In genomic region chr10:102627446-102628293, GRCh38 we compare ENCODE assay signal across 1 cellular context.
A peak's percentile ranks its signal among the peaks of the same experiment; 100 is the strongest.
TF ChIP-seq lines count a peak whose summit lies in the region.

No MANE protein-coding gene starts in this region.

TF ChIP-seq in HepG2, 621 proteins besides CTCF, POLR2A, EP300 and RAD21 (continued from another document and continues in another):
- TF ChIP-seq PATZ1 (CRISPR knock-in tag; IDR thresholded peaks at IDR 0.05) (peak; percentile 45; the same call in 1 of the 2 replicates), MED1 (CRISPR knock-in tag; IDR thresholded peaks at IDR 0.05) (0 out of 2 replicates have a peak, but pooled peaks have one; percentile 20), BCL6 (CRISPR knock-in tag; IDR thresholded peaks at IDR 0.05) (peak; percentile 13; the same call in 1 of the 2 replicates), ARNT2 (CRISPR knock-in tag; IDR thresholded peaks at IDR 0.05; ENCODE audit: low read depth) (0 out of 2 replicates have a peak, but pooled peaks have one; percentile 24), JUNB (CRISPR knock-in tag; IDR thresholded peaks at IDR 0.05; ENCODE audit: borderline replicate concordance) (no peak), RXRA (CRISPR knock-in tag; IDR thresholded peaks at IDR 0.05) (peak; percentile 84), ZNF674 (CRISPR knock-in tag; IDR thresholded peaks at IDR 0.05; ENCODE audit: low read depth) (no peak), ZNF281 (CRISPR knock-in tag; IDR thresholded peaks at IDR 0.05; ENCODE audit: borderline replicate concordance) (peak; percentile 97), PCBP1 (IDR thresholded peaks at IDR 0.05; ENCODE audit: borderline replicate concordance, low read depth, low read length) (0 out of 2 replicates have a peak, but pooled peaks have one; percentile 27), HMG20B (CRISPR knock-in tag; conservative IDR thresholded peaks at IDR 0.05) (0 out of 2 replicates have a peak, but pooled peaks have one; percentile 23), GATAD2A (CRISPR knock-in tag; IDR thresholded peaks at IDR 0.05) (peak; percentile 61), ZNF253 (CRISPR knock-in tag; IDR thresholded peaks at IDR 0.05; ENCODE audit: borderline replicate concordance) (0 out of 2 replicates have a peak, but pooled peaks have one; percentile 31), ZNF788 (CRISPR knock-in tag; IDR thresholded peaks at IDR 0.05; ENCODE audit: borderline replicate concordance) (0 out of 2 replicates have a peak, but pooled peaks have one; percentile 28), ZBTB26 (CRISPR knock-in tag; IDR thresholded peaks at IDR 0.05; ENCODE audit: borderline replicate concordance) (no peak), ZBTB37 (CRISPR knock-in tag; IDR thresholded peaks at IDR 0.05) (0 out of 2 replicates have a peak, but pooled peaks have one; percentile 11), NR0B2 (CRISPR knock-in tag; IDR thresholded peaks at IDR 0.05) (0 out of 2 replicates have a peak, but pooled peaks have one; percentile 30), YEATS2 (CRISPR knock-in tag; IDR thresholded peaks at IDR 0.05; ENCODE audit: borderline replicate concordance) (peak; percentile 39; the same call in 1 of the 2 replicates), NCOA2 (CRISPR knock-in tag; IDR thresholded peaks at IDR 0.05) (peak; percentile 53; the same call in 1 of the 2 replicates), MXD1 (CRISPR knock-in tag; IDR thresholded peaks at IDR 0.05) (0 out of 2 replicates have a peak, but pooled peaks have one; percentile 24), ZSCAN31 (CRISPR knock-in tag; IDR thresholded peaks at IDR 0.05; ENCODE audit: low read depth) (no peak), ATF2 (CRISPR knock-in tag; IDR thresholded peaks at IDR 0.05) (peak; percentile 65; the same call in 1 of the 2 replicates), RELA (CRISPR knock-in tag; IDR thresholded peaks at IDR 0.05) (peak; percentile 100), ZGPAT (CRISPR knock-in tag; IDR thresholded peaks at IDR 0.05) (peak; percentile 57; the same call in 1 of the 2 replicates), ZNF143 (CRISPR knock-in tag; IDR thresholded peaks at IDR 0.05) (peak; percentile 56; the same call in 1 of the 2 replicates), THAP11 (CRISPR knock-in tag; IDR thresholded peaks at IDR 0.05) (peak; percentile 40), PAXIP1 (CRISPR knock-in tag; conservative IDR thresholded peaks at IDR 0.05) (peak; percentile 42; the same call in 1 of the 2 replicates), PITX1 (CRISPR knock-in tag; IDR thresholded peaks at IDR 0.05) (peak; percentile 23; the same call in 1 of the 2 replicates), POGK (CRISPR knock-in tag; conservative IDR thresholded peaks at IDR 0.05) (0 out of 2 replicates have a peak, but pooled peaks have one; percentile 39), NR2F6 (IDR thresholded peaks at IDR 0.05) (no peak), NR2F6 (CRISPR knock-in tag; IDR thresholded peaks at IDR 0.05) (0 out of 2 replicates have a peak, but pooled peaks have one; percentile 18), TAF1 (CRISPR knock-in tag; IDR thresholded peaks at IDR 0.05) (peak; percentile 29; the same call in 1 of the 2 replicates), RXRB (CRISPR knock-in tag; IDR thresholded peaks at IDR 0.05; ENCODE audit: borderline replicate concordance) (peak; percentile 51; the same call in 1 of the 2 replicates), FOXA3 (CRISPR knock-in tag; IDR thresholded peaks at IDR 0.05) (peak; percentile 33; the same call in 1 of the 2 replicates), ATF3 (CRISPR knock-in tag; IDR thresholded peaks at IDR 0.05) (peak; percentile 73), MAF1 (CRISPR knock-in tag; IDR thresholded peaks at IDR 0.05; ENCODE audit: borderline replicate concordance) (no peak), SOX6 (IDR thresholded peaks at IDR 0.05) (no peak), SOX6 (CRISPR knock-in tag; IDR thresholded peaks at IDR 0.05) (peak; percentile 79), POLR2G (IDR thresholded peaks at IDR 0.05; ENCODE audit: low read depth, low read length) (0 out of 2 replicates have a peak, but pooled peaks have one; percentile 39), RARA (CRISPR knock-in tag; IDR thresholded peaks at IDR 0.05) (peak; percentile 53)
